6 cellular contexts compared by ENCODE assay signal in the genomic region with DNA sequence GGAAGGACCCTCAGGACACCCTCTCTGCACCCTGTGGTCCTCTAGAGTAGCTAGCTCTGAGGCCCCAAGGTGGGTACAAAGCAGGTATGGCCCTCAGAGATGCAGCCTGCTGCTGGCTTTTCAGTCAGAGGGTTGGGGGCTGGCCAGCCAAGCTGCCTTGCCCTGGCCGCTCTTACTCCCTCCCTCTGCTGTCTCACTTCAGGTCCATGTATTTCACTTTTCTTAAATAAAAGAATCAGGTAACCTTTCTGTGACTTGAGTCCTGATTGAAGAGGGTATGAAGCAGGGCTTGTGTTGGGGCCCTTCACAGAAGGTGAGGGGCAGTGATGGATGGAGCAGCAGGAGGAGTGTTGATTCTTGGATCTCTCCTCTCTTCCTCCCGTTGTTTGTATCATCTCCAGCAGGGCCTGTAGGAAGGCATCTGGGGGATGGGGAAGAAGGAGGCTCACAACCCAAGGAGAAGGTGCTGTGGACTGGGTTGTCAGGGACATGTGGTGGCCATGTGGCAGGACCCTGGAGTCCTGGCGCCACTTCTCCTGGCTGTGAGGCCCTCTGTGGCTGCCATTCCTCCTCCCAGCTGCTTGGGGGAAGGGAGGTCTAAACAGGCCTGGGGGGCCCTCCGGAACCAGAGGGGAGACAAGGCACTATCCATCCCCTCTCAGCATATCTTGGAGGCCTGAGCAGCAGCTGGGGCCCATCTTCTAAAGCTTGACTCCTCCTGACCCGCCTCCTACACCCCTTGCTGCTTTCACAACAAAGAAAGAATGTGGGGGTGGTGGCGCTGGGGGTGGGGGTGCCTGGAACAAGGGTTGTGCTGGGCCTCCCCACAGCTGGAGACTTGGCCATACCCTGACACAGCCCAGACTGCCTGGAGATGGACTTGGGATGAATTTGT. TPM values are rescaled to one million over a fixed set of nuclear protein-coding genes. Genes with fewer than 3 reads are reported as not detected.
DNase-seq lines count a peak whose midpoint lies in the region; ATAC-seq and TF ChIP-seq lines count a peak whose summit lies in the region.

No MANE protein-coding gene starts in this region.

- H3K36me3 Mint-ChIP-seq in immature natural killer cell: peaks cover 18 to 24% (median 24%) of the 10 kb centered on the region in 3 donors

- H3K9me3 Mint-ChIP-seq in immature natural killer cell: no peaks in the 10 kb centered on the region

- H3K27ac ChIP-seq in A673 (ENCODE audit: low read depth, low read length, poor library complexity, severe bottlenecking) (peak overlapping the region; percentile 66), Peyer's patch (peak overlapping the region in 3 of 4 donors; percentile 23 to 65 (median 46))

- no peaks in the 10 kb centered on the region for H3K27me3 ChIP-seq in A673 (replicated peaks; ENCODE audit: insufficient read depth, low read depth, low read length, poor library complexity)
- no peaks in the 10 kb centered on the region for H3K27me3 ChIP-seq in Peyer's patch

- peak overlapping the region; percentile 35 to 70 (median 60) for H3K4me3 Mint-ChIP-seq in immature natural killer cell

- DNase-seq in A673 (ENCODE audit: low spot score) (peak; percentile 54), Peyer's patch (no peak), immature natural killer cell (no peak), nucleus accumbens (lab: John Stamatoyannopoulos, UW) (no peak), KG1 (lab: John Stamatoyannopoulos, UW) (no peak)

- CTCF ChIA-PET in A673 (lab: Charles Lee): interaction anchor here (0.6 to 1.3 kb wide), 3 partner anchors 61 to 166 kb away, joined by 3 to 8 read pairs (median 6); a partner anchor contains a TSS

- ATAC-seq in GM19467 (IDR thresholded peaks at IDR 0.05; ENCODE audit: unreplicated experiment): no peak

- no TSS peak for BruUV-seq in A673 (replicated peaks; lab: Mats Ljungman, UMichigan)

- H3K4me1 ChIP-seq in A673 (ENCODE audit: insufficient read depth, low read length, poor library complexity, severe bottlenecking): peaks cover 27% of the 10 kb centered on the region
- H3K4me1 ChIP-seq in Peyer's patch: peaks cover 0 to 18% (median 5%) of the 10 kb centered on the region in 4 donors

- H3K9me3 ChIP-seq in A673 (ENCODE audit: low read depth, low read length, poor library complexity, severe bottlenecking) (no peaks in the 10 kb centered on the region), Peyer's patch (no peaks in the 10 kb centered on the region)

- TF ChIP-seq POLR2A in Peyer's patch (IDR thresholded peaks at IDR 0.05): no peak

- H3K27me3 Mint-ChIP-seq in immature natural killer cell (ENCODE audit: low read depth in 3 of 3): peaks cover 0 to 15% (median 3%) of the 10 kb centered on the region in 3 donors

- POLR2A ChIA-PET in A673 (lab: Charles Lee; ENCODE audit: low non-redundant PET): no interaction called here

- no peak overlapping the region for H3K27ac Mint-ChIP-seq in immature natural killer cell

- no peak for TF ChIP-seq CTCF in A673 (conservative IDR thresholded peaks at IDR 0.05; ENCODE audit: low read depth, low read length)
- no peak for TF ChIP-seq CTCF in Peyer's patch (IDR thresholded peaks at IDR 0.05)

- H3K4me3 ChIP-seq in A673 (ENCODE audit: low read depth, low read length, poor library complexity, severe bottlenecking) (peak overlapping the region; percentile 98), Peyer's patch (no peak overlapping the region)

- H3K4me1 Mint-ChIP-seq in immature natural killer cell: peaks cover 12 to 13% of the 10 kb centered on the region in 2 donors

- intact Hi-C loops in A673 (cut with micrococcal nuclease; ENCODE audit: unreplicated experiment): no loop called here

- H3K36me3 ChIP-seq in A673 (ENCODE audit: insufficient read depth, low read length, poor library complexity, severe bottlenecking): no peaks in the 10 kb centered on the region
- H3K36me3 ChIP-seq in Peyer's patch: peaks cover 0 to 45% (median 0%) of the 10 kb centered on the region in 3 donors

RNA-seq across cellular contexts. Expression of a gene that starts 1.0 kb away (rescaled TPM):
- total RNA-seq in A673 (2021) (84.5 and 95.8 TPM in 2 replicates), Peyer's patch (10 to 100 TPM in 3 of 4 donors, 1 to 10 TPM in 1; 4.4 to 22.3 (median 18.3) TPM)
- 1 to 10 TPM in 2 of 3 donors, not detected in 1; 1.1 TPM for polyA plus RNA-seq in immature natural killer cell

RNA-seq across cellular contexts. Expression of a gene that starts 15.7 kb away (rescaled TPM):
- total RNA-seq in A673 (2021) (21.3 and 35.6 TPM in 2 replicates), Peyer's patch (100 to 1,000 TPM in 3 of 4 donors, 10 to 100 TPM in 1; 50.3 to 214 (median 183) TPM)
- 10 to 100 TPM in 2 of 3 donors, 1 to 10 TPM in 1; 9.1 to 14.4 (median 11.0) TPM for polyA plus RNA-seq in immature natural killer cell

RNA-seq across cellular contexts. Expression of a gene that starts 15.9 kb away (rescaled TPM):
- 95.8 and 127 TPM in 2 replicates for total RNA-seq in A673 (2021)
- 10 to 100 TPM; 19.0 to 40.8 (median 22.1) TPM for total RNA-seq in Peyer's patch
- polyA plus RNA-seq in immature natural killer cell: 10 to 100 TPM; 37.5 to 60.8 (median 54.0) TPM

RNA-seq across cellular contexts. Expression of a gene that starts 21.4 kb away (rescaled TPM):
- 29.4 and 30.7 TPM in 2 replicates for total RNA-seq in A673 (2021)
- 10 to 100 TPM; 19.4 to 33.0 (median 23.1) TPM for total RNA-seq in Peyer's patch
- polyA plus RNA-seq in immature natural killer cell: 1 to 10 TPM in 2 of 3 donors, under 1 TPM in 1; 0.90 to 3.4 (median 1.3) TPM

RNA-seq across cellular contexts. Expression of a gene that starts 53.7 kb away (rescaled TPM):
- 104 and 115 TPM in 2 replicates for total RNA-seq in A673 (2021)
- 10 to 100 TPM; 39.2 to 75.9 (median 50.4) TPM for total RNA-seq in Peyer's patch
- polyA plus RNA-seq in immature natural killer cell: 10 to 100 TPM; 56.1 to 81.4 (median 78.9) TPM
